ENCODE assay signal across 1 cellular context in the genomic region with DNA sequence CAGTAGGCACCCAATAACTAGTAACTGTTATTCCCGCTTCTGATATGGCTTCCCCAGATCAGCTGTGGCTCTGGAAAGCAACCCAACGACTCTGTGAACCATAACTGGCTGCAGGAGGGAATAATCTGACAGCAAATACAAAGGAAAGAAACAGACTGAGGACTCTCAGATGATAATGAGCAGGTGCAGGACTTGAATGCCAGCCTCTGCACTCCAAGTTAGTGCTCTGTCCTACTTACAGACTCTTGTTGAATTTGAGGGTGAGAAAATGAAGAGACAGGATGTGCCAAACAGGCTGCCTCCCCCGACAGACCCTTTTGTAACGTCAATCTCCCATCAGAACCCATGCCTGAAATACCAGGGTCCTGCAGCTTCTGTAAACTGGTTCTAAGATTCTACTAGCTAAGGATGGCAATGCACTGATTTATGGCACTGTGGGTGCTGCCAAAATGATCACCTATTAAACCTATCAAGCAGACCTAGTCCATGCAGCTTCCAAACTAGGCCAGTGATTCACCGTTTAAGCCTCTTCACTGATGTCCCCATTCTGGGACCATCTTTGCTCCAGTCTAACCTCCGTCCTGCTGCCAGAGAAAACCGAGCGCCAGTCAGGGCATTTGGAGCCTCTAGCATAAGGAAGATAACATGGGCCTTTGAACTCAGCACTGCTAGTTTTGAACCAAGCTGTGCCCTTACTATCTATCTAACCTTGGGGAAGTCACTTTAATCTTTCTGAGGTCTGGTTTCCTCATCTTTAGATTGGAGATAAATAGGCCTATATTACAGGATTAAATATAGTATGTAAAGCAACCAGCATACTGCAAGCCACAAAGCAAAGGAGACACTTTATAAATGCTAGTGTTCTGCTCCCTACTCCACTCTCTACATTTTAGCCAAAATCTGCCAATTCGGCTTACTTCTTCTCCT.
TF ChIP-seq lines count a peak whose summit lies in the region.

No MANE protein-coding gene starts in this region.

TF ChIP-seq in HEK293, 187 proteins besides CTCF, POLR2A, EP300 and RAD21:
- 0 out of 2 replicates have a peak, but pooled peaks have one; percentile 9 for TF ChIP-seq ZFHX2 (tag by site-specific recombination; conservative IDR thresholded peaks at IDR 0.05)
- TF ChIP-seq ZNF664 (tag by site-specific recombination; IDR thresholded peaks at IDR 0.05) = no peak
